ENCODE assay signal across 4 cellular contexts in the genomic region with DNA sequence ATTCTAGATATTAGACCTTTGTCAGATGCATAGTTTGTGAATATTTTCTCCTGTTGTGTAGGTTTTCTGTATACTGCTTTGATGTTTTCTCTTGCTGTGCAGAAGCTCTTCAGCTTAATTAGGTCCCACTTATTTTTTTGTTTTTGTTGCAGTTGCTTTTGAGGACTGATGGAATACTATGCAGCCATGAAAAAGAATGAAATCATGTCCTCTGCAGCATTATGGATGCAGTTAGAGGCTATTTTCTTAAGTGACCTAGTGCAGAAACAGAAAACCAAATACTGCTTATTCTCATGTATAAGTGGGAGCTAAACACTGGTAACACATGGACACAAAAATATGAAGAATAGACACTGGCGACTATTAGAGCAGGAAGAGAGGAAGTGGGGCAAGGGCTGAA.
TF ChIP-seq lines count a peak whose summit lies in the region.

No MANE protein-coding gene starts in this region.

TF ChIP-seq in HEK293, 187 proteins besides CTCF, POLR2A, EP300 and RAD21 (continues in another document):
- TF ChIP-seq, protein P1, sequence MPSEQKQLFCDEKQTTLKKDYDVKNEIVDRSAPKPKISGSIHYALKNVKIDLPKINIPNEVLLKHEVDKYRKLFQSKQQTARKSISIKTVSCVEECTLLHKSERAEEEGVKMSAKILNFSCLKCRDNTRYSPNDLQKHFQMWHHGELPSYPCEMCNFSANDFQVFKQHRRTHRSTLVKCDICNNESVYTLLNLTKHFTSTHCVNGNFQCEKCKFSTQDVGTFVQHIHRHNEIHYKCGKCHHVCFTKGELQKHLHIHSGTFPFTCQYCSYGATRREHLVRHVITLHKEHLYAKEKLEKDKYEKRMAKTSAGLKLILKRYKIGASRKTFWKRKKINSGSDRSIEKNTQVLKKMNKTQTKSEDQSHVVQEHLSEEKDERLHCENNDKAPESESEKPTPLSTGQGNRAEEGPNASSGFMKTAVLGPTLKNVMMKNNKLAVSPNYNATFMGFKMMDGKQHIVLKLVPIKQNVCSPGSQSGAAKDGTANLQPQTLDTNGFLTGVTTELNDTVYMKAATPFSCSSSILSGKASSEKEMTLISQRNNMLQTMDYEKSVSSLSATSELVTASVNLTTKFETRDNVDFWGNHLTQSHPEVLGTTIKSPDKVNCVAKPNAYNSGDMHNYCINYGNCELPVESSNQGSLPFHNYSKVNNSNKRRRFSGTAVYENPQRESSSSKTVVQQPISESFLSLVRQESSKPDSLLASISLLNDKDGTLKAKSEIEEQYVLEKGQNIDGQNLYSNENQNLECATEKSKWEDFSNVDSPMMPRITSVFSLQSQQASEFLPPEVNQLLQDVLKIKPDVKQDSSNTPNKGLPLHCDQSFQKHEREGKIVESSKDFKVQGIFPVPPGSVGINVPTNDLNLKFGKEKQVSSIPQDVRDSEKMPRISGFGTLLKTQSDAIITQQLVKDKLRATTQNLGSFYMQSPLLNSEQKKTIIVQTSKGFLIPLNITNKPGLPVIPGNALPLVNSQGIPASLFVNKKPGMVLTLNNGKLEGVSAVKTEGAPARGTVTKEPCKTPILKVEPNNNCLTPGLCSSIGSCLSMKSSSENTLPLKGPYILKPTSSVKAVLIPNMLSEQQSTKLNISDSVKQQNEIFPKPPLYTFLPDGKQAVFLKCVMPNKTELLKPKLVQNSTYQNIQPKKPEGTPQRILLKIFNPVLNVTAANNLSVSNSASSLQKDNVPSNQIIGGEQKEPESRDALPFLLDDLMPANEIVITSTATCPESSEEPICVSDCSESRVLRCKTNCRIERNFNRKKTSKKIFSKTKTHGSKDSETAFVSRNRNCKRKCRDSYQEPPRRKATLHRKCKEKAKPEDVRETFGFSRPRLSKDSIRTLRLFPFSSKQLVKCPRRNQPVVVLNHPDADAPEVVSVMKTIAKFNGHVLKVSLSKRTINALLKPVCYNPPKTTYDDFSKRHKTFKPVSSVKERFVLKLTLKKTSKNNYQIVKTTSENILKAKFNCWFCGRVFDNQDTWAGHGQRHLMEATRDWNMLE (tag by site-specific recombination; conservative IDR thresholded peaks at IDR 0.05; ENCODE audit: low read depth): no peak
- TF ChIP-seq ZNF830 (tag by site-specific recombination; IDR thresholded peaks at IDR 0.05; ENCODE audit: low read depth): no peak
- peak; percentile 82 for TF ChIP-seq ZNF146 (tag by site-specific recombination; IDR thresholded peaks at IDR 0.05)
- no peak for TF ChIP-seq ZBTB8A (tag by site-specific recombination; IDR thresholded peaks at IDR 0.05)
- no peak for TF ChIP-seq ZBTB20 (tag by site-specific recombination; IDR thresholded peaks at IDR 0.05)
- TF ChIP-seq, protein P2, sequence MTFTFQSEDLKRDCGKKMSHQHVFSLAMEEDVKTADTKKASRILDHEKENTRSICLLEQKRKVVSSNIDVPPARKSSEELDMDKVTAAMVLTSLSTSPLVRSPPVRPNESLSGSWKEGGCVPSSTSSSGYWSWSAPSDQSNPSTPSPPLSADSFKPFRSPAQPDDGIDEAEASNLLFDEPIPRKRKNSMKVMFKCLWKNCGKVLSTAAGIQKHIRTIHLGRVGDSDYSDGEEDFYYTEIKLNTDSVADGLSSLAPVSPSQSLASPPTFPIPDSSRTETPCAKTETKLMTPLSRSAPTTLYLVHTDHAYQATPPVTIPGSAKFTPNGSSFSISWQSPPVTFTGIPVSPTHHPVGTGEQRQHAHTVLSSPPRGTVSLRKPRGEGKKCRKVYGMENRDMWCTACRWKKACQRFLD (tag by site-specific recombination; IDR thresholded peaks at IDR 0.05): no peak

TF ChIP-seq in WTC11, 78 proteins besides CTCF, POLR2A, EP300 and RAD21:
- TF ChIP-seq ETV6 (CRISPR knock-in tag; IDR thresholded peaks at IDR 0.05): no peak
- 0 out of 2 replicates have a peak, but pooled peaks have one; percentile 25 for TF ChIP-seq GTF2I (CRISPR knock-in tag; conservative IDR thresholded peaks at IDR 0.05)

TF ChIP-seq in K562, 482 proteins besides CTCF, POLR2A, EP300 and RAD21:
- TF ChIP-seq RBM25 (IDR thresholded peaks at IDR 0.05; ENCODE audit: low read depth, low read length, severe bottlenecking): peak; percentile 88
- TF ChIP-seq ZNF146 (CRISPR knock-in tag; IDR thresholded peaks at IDR 0.05; ENCODE audit: unreplicated experiment): peak; percentile 87
- no peak for TF ChIP-seq SRF (CRISPR knock-in tag; IDR thresholded peaks at IDR 0.05)

TF ChIP-seq in H1, 55 proteins besides CTCF, POLR2A, EP300 and RAD21:
- no peak for TF ChIP-seq TCF12 (IDR thresholded peaks at IDR 0.05; ENCODE audit: low read depth, low read length)
- TF ChIP-seq KDM1A (IDR thresholded peaks at IDR 0.05; ENCODE audit: borderline replicate concordance, low read length): 0 out of 2 replicates have a peak, but pooled peaks have one; percentile 39
